ENCODE assay signal across 17 cellular contexts in genomic region chr13:33519561-33520479, GRCh38.
DNase-seq lines count a peak whose midpoint lies in the region; ATAC-seq and TF ChIP-seq lines count a peak whose summit lies in the region.
"Had no signal": no experiment of that assay in that cellular context is flagged by ENCODE, and none has a peak within 500 bp of the region (broad histone marks: within the 10 kb centered on the region; RNA-seq: fewer than 3 reads in every experiment).

No MANE protein-coding gene starts in this region.

- no peak overlapping the region for H2BK5ac ChIP-seq in mesendoderm (ENCODE audit: low read length)

- no peaks in the 10 kb centered on the region for H3K4me1 ChIP-seq in mesendoderm (ENCODE audit: control insufficient read depth, low read depth, low read length)
- H3K4me1 ChIP-seq: BLaER1 had no signal

- no peaks in the 10 kb centered on the region for H3K27me3 ChIP-seq in mesendoderm (ENCODE audit: insufficient read depth, low read length, poor library complexity)
- H3K27me3 ChIP-seq: BLaER1, neutrophil had no signal

- H3K27ac ChIP-seq in mesendoderm (ENCODE audit: low read depth, low read length) = no peak overlapping the region
- H3K27ac ChIP-seq: BLaER1, neutrophil, SK-N-MC, VCaP had no signal

- DNase-seq in AG08396 (ENCODE audit: low spot score) (peak; percentile 65), HT1080 (ENCODE audit: low read depth) (peak; percentile 15), cerebellum (ENCODE audit: low spot score) (peak; percentile 51), mesendoderm (no peak), HPDE6-E6E7 (ENCODE audit: extremely low spot score) (no peak)
- DNase-seq: activated naive CD4-positive, alpha-beta T cell; DND-41; NCI-H2081; trophoblast cell had no signal

- no peak overlapping the region for H4K5ac ChIP-seq in mesendoderm (ENCODE audit: low read length)

- TF ChIP-seq CTCF in nephron (IDR thresholded peaks at IDR 0.05; ENCODE audit: unreplicated experiment in 3 of 3) = no peak

- H3K27ac Mint-ChIP-seq in nephron = peak overlapping the region; percentile 18 to 75 (median 45)

- H3K4me3 ChIP-seq in mesendoderm (ENCODE audit: low read length) = no peak overlapping the region
- H3K4me3 ChIP-seq: BLaER1, SK-N-MC had no signal

- no peak overlapping the region for H3K9ac ChIP-seq in mesendoderm (ENCODE audit: low read length)
- H3K9ac ChIP-seq: BLaER1 had no signal

- H3K4ac ChIP-seq in mesendoderm (ENCODE audit: low read depth, low read length) = no peak overlapping the region

- peak overlapping the region in 1 of 3 experiments; percentile 17 for H3K4me3 Mint-ChIP-seq in nephron
- H3K4me3 Mint-ChIP-seq: central memory CD8-positive, alpha-beta T cell had no signal

- H3K56ac ChIP-seq in mesendoderm (ENCODE audit: low read length) = no peak overlapping the region

- H3K79me1 ChIP-seq in mesendoderm (ENCODE audit: low read length) = no peaks in the 10 kb centered on the region

- no peak overlapping the region for H3K18ac ChIP-seq in mesendoderm (ENCODE audit: low read length)

- no peaks in the 10 kb centered on the region for H3K36me3 ChIP-seq in mesendoderm (ENCODE audit: control insufficient read depth, insufficient read depth, low read length)
- H3K36me3 ChIP-seq: BLaER1, neutrophil had no signal

- ATAC-seq in HG03565 (IDR thresholded peaks at IDR 0.05; ENCODE audit: unreplicated experiment) (no peak), HG03139 (IDR thresholded peaks at IDR 0.05; ENCODE audit: unreplicated experiment) (no peak)

- no peak overlapping the region for H2BK120ac ChIP-seq in mesendoderm (ENCODE audit: low read depth, low read length)

- no peak overlapping the region for H2AK5ac ChIP-seq in mesendoderm (ENCODE audit: low read length)

- no peaks in the 10 kb centered on the region for H3K36me3 Mint-ChIP-seq in nephron (ENCODE audit: low read depth)

- no peaks in the 10 kb centered on the region for H3K27me3 Mint-ChIP-seq in nephron (ENCODE audit: low read depth)
- H3K27me3 Mint-ChIP-seq: central memory CD8-positive, alpha-beta T cell had no signal

- no peak overlapping the region for H3K23ac ChIP-seq in mesendoderm (ENCODE audit: low read length)

- H3K79me2 ChIP-seq in mesendoderm (ENCODE audit: control insufficient read depth, insufficient read depth, low read length) = no peaks in the 10 kb centered on the region

- H2BK15ac ChIP-seq in mesendoderm (replicated peaks; ENCODE audit: low read depth) = no peak overlapping the region

- no peak overlapping the region for H3K4me2 ChIP-seq in mesendoderm (ENCODE audit: low read length)
- H3K4me2 ChIP-seq: BLaER1 had no signal

- WGBS in mesendoderm (ENCODE audit: extremely low coverage, insufficient coverage, low lambda C conversion rate) = no CpG with 5 or more reads among the region's 8 CpGs

- H3K4me1 Mint-ChIP-seq in nephron = peaks cover 50% of the 10 kb centered on the region
- H3K4me1 Mint-ChIP-seq: central memory CD8-positive, alpha-beta T cell had no signal

- no peaks in the 10 kb centered on the region for H3K9me3 Mint-ChIP-seq in nephron
- H3K9me3 Mint-ChIP-seq: central memory CD8-positive, alpha-beta T cell had no signal

- H4K8ac ChIP-seq in mesendoderm (ENCODE audit: low read depth, low read length) = no peak overlapping the region

Comparison
In these comparisons a context has a peak if more than half of its experiments do, and no peak if none do; other contexts are left out.
1. DNase-seq: peak in AG08396 (single experiment), HT1080 (single experiment) and cerebellum (single experiment); none in mesendoderm (single experiment) and HPDE6-E6E7 (single experiment).